Comparison of ENCODE assay signal across 16 cellular contexts in genomic region chr16:47047804-47048203, GRCh38.
DNase-seq lines count a peak whose midpoint lies in the region; ATAC-seq, FAIRE-seq and TF ChIP-seq lines count a peak whose summit lies in the region.
"Had no signal": no experiment of that assay in that cellular context is flagged by ENCODE, and none has a peak within 500 bp of the region (broad histone marks: within the 10 kb centered on the region; RNA-seq: fewer than 3 reads in every experiment).

No MANE protein-coding gene starts in this region.

- H2AK5ac ChIP-seq in H9 (ENCODE audit: insufficient read length, low read length) = no peak overlapping the region

- no peak overlapping the region for H2BK5ac ChIP-seq in H9 (ENCODE audit: insufficient read length, low read length)

- H2AFZ ChIP-seq in GM12878 (ENCODE audit: control insufficient read depth, low read depth, low read length) (peak overlapping the region; percentile 25), H9 (ENCODE audit: low read length) (no peak overlapping the region)
- H2AFZ ChIP-seq: GM23248 had no signal

- peaks cover 46% of the 10 kb centered on the region for H3K4me1 Mint-ChIP-seq in stimulated activated memory B cell treated with anti-CD40 and anti-IgM and Interleukin-4, amounts not matched to agents 10 μg/mL and 1 μg/mL and 100 μg/mL, for 72 hours
- H3K4me1 Mint-ChIP-seq in H9 = peaks cover 9 to 15% of the 10 kb centered on the region in 2 experiments
- peaks cover 13% of the 10 kb centered on the region for H3K4me1 Mint-ChIP-seq in activated T-helper 1 cell treated with anti-CD3 and anti-CD28 coated beads, Interleukin-12 subunit alpha, Interleukin-12 subunit beta, Interleukin-2, Interleukin-4 antibody, amounts not matched to agents 30 ng/mL and 10 ng/mL and 1 ng/mL, durations not matched to agents 14 hours and 24 hours and 36 hours (ENCODE audit: low read depth)

- H2BK20ac ChIP-seq in H9 (ENCODE audit: low read depth, low read length, poor library complexity, severe bottlenecking) = no peak overlapping the region

- H3K79me2 ChIP-seq in DOHH2 (ENCODE audit: control insufficient read depth, low read length) (no peaks in the 10 kb centered on the region), GM12878 (ENCODE audit: control insufficient read depth, insufficient read depth, low read length) (no peaks in the 10 kb centered on the region), H9 (ENCODE audit: insufficient read depth, low read length) (no peaks in the 10 kb centered on the region)

- no peak overlapping the region for H3T11ph ChIP-seq in H9 (ENCODE audit: low read length)

- no peak overlapping the region for H3K4ac ChIP-seq in H9 (ENCODE audit: low read depth, low read length)

- 61% methylated on average over 3 of the region's 3 CpGs for WGBS in GM12878 (ENCODE audit: insufficient coverage, insufficient replicate concordance, low lambda C conversion rate, missing lambda C conversion rate)
- WGBS in H9 (ENCODE audit: extremely low coverage, insufficient read length, low lambda C conversion rate) = no CpG with 5 or more reads among the region's 3 CpGs

- RAD21 ChIA-PET in GM12878 (lab: Charles Lee; ENCODE audit: unreplicated experiment) = interaction anchor here (0.5 to 2.7 kb wide), 18 partner anchors 9 to 1117 kb away, joined by 3 to 52 read pairs (median 5); partner anchors contain the start of gene NETO2

- TF ChIP-seq POLR2A in GM12878 (IDR thresholded peaks at IDR 0.05; ENCODE audit: low read depth, low read length) = no peak

- in situ Hi-C loops in GM12878 (cut with MboI) = no loop called here

- H3K56ac ChIP-seq in H9 (ENCODE audit: insufficient read length, low read depth, low read length) = no peak overlapping the region

- no peaks in the 10 kb centered on the region for H3K23me2 ChIP-seq in H9 (ENCODE audit: insufficient read length, low read depth, low read length, poor library complexity, severe bottlenecking)

- peak; percentile 24 for DNase-seq in H7
- DNase-seq in GM12878 (ENCODE audit: low read depth, low spot score) = no peak
- DNase-seq in H9 = no peak
- no peak for DNase-seq in activated T-helper 1 cell treated with anti-CD3 and anti-CD28 coated beads, Interleukin-12 subunit alpha, Interleukin-12 subunit beta, Interleukin-2, Interleukin-4 antibody, amounts not matched to agents 30 ng/mL and 10 ng/mL and 1 ng/mL, durations not matched to agents 14 hours and 24 hours and 36 hours (ENCODE audit: low spot score)
- DNase-seq: 8988T; ACHN; Calu3; CD4-positive, CD25-positive, alpha-beta regulatory T cell; DMS 273 treated with DMSO at 0.1 percent for 48 hours; GM23248 had no signal

- H3K9me3 ChIP-seq in DOHH2 (ENCODE audit: control insufficient read depth, insufficient read depth, low read length) (no peaks in the 10 kb centered on the region), GM12878 (replicated peaks; ENCODE audit: control insufficient read depth, insufficient read depth, low read length) (no peaks in the 10 kb centered on the region), H9 (ENCODE audit: control insufficient read depth, low read depth, low read length) (no peaks in the 10 kb centered on the region)
- H3K9me3 ChIP-seq: BLaER1 treated with 17β-estradiol and CSF1 and Interleukin-3, amounts not matched to agents 10 nM and 100 nM; HAP-1 had no signal

- no peak overlapping the region for H2BK12ac ChIP-seq in H9 (ENCODE audit: insufficient read length, low read depth, low read length)

- H3K14ac ChIP-seq in H9 (ENCODE audit: insufficient read depth, low read length) = no peak overlapping the region

- intact Hi-C loops in GM12878 (cut with micrococcal nuclease; ENCODE audit: unreplicated experiment) = loop anchor here (2.0 kb wide), 1 partner anchor 25 kb away; no protein-coding TSS in a partner anchor
- intact Hi-C loops in activated T-helper 1 cell treated with anti-CD3 and anti-CD28 coated beads, Interleukin-12 subunit alpha, Interleukin-12 subunit beta, Interleukin-2, Interleukin-4 antibody, amounts not matched to agents 30 ng/mL and 10 ng/mL and 1 ng/mL, durations not matched to agents 14 hours and 24 hours and 36 hours (cut with micrococcal nuclease) = no loop called here

- H3F3A ChIP-seq in DOHH2 (ENCODE audit: control insufficient read depth, insufficient read depth) = peaks cover 2% of the 10 kb centered on the region; the same call in 1 of the 2 replicates

- no peak overlapping the region for H4K8ac ChIP-seq in H9 (replicated peaks; ENCODE audit: insufficient read length, low read depth, low read length)

- no TSS peak for BruUV-seq in GM12878 (replicated peaks; lab: Mats Ljungman, UMichigan)

- ATAC-seq in GM12878 = peak; percentile 7; the same call in 2 of the 3 replicates
- no peak for ATAC-seq in stimulated activated memory B cell treated with anti-CD40 and anti-IgM and Interleukin-4, amounts not matched to agents 10 μg/mL and 1 μg/mL and 100 μg/mL, for 72 hours
- ATAC-seq in SK-N-SH treated with all-trans-retinoic acid at 6 μM for 48 hours = no peak

- TF ChIP-seq EP300 in GM12878 (IDR thresholded peaks at IDR 0.05; ENCODE audit: borderline replicate concordance in 1 of 2, control insufficient read depth in 1 of 2, low read depth in 2 of 2, low read length in 2 of 2) = no peak

- FAIRE-seq in GM12878 (lab: Jason Lieb, UNC) = peak; percentile 41

- CTCF ChIA-PET in GM12878 (lab: Yijun Ruan, JAX) = interaction anchor here (0.9 to 3.5 kb wide), 16 partner anchors 10 to 1117 kb away, joined by 3 to 39 read pairs (median 5); partner anchors contain the start of gene NETO2

- H3K9me3 Mint-ChIP-seq in stimulated activated memory B cell treated with anti-CD40 and anti-IgM and Interleukin-4, amounts not matched to agents 10 μg/mL and 1 μg/mL and 100 μg/mL, for 72 hours = no peaks in the 10 kb centered on the region
- no peaks in the 10 kb centered on the region for H3K9me3 Mint-ChIP-seq in H9
- H3K9me3 Mint-ChIP-seq in activated T-helper 1 cell treated with anti-CD3 and anti-CD28 coated beads, Interleukin-12 subunit alpha, Interleukin-12 subunit beta, Interleukin-2, Interleukin-4 antibody, amounts not matched to agents 30 ng/mL and 10 ng/mL and 1 ng/mL, durations not matched to agents 14 hours and 24 hours and 36 hours = no peaks in the 10 kb centered on the region
- H3K9me3 Mint-ChIP-seq: CD4-positive, CD25-positive, alpha-beta regulatory T cell; IgD-negative memory B cell had no signal

- H3K18ac ChIP-seq in H9 (ENCODE audit: insufficient read length, low read depth, low read length) = no peak overlapping the region

- H2BK15ac ChIP-seq in H9 (ENCODE audit: low read depth, low read length) = no peak overlapping the region

- H3K27me3 Mint-ChIP-seq in stimulated activated memory B cell treated with anti-CD40 and anti-IgM and Interleukin-4, amounts not matched to agents 10 μg/mL and 1 μg/mL and 100 μg/mL, for 72 hours = no peaks in the 10 kb centered on the region
- no peaks in the 10 kb centered on the region; the same call in 1 of the 2 replicates for H3K27me3 Mint-ChIP-seq in H9 (ENCODE audit: low read depth)
- no peaks in the 10 kb centered on the region for H3K27me3 Mint-ChIP-seq in activated T-helper 1 cell treated with anti-CD3 and anti-CD28 coated beads, Interleukin-12 subunit alpha, Interleukin-12 subunit beta, Interleukin-2, Interleukin-4 antibody, amounts not matched to agents 30 ng/mL and 10 ng/mL and 1 ng/mL, durations not matched to agents 14 hours and 24 hours and 36 hours (ENCODE audit: insufficient read depth)
- H3K27me3 Mint-ChIP-seq: CD4-positive, CD25-positive, alpha-beta regulatory T cell had no signal

- SMC1A ChIA-PET in GM12878 (lab: Charles Lee; ENCODE audit: uncharacterized antibody, unreplicated experiment) = interaction anchor here (0.8 to 4.3 kb wide), 17 partner anchors 9 to 1008 kb away, joined by 3 to 42 read pairs (median 5); no protein-coding TSS in a partner anchor

- no peak overlapping the region for H3K4me3 Mint-ChIP-seq in stimulated activated memory B cell treated with anti-CD40 and anti-IgM and Interleukin-4, amounts not matched to agents 10 μg/mL and 1 μg/mL and 100 μg/mL, for 72 hours
- H3K4me3 Mint-ChIP-seq in H9 = no peak overlapping the region
- H3K4me3 Mint-ChIP-seq in activated T-helper 1 cell treated with anti-CD3 and anti-CD28 coated beads, Interleukin-12 subunit alpha, Interleukin-12 subunit beta, Interleukin-2, Interleukin-4 antibody, amounts not matched to agents 30 ng/mL and 10 ng/mL and 1 ng/mL, durations not matched to agents 14 hours and 24 hours and 36 hours = no peak overlapping the region
- H3K4me3 Mint-ChIP-seq: CD4-positive, CD25-positive, alpha-beta regulatory T cell had no signal

- no peaks in the 10 kb centered on the region for H3K36me3 Mint-ChIP-seq in stimulated activated memory B cell treated with anti-CD40 and anti-IgM and Interleukin-4, amounts not matched to agents 10 μg/mL and 1 μg/mL and 100 μg/mL, for 72 hours
- H3K36me3 Mint-ChIP-seq in H9 (ENCODE audit: insufficient read depth in 1 of 3, low read depth in 3 of 3) = no peaks in the 10 kb centered on the region
- no peaks in the 10 kb centered on the region for H3K36me3 Mint-ChIP-seq in activated T-helper 1 cell treated with anti-CD3 and anti-CD28 coated beads, Interleukin-12 subunit alpha, Interleukin-12 subunit beta, Interleukin-2, Interleukin-4 antibody, amounts not matched to agents 30 ng/mL and 10 ng/mL and 1 ng/mL, durations not matched to agents 14 hours and 24 hours and 36 hours (ENCODE audit: low read depth)
- H3K36me3 Mint-ChIP-seq: CD4-positive, CD25-positive, alpha-beta regulatory T cell; IgD-negative memory B cell had no signal

- H3K4me2 ChIP-seq in DOHH2 (ENCODE audit: low read length) (peak overlapping the region; percentile 65), GM12878 (ENCODE audit: control insufficient read depth, insufficient read depth) (peak overlapping the region; percentile 52), H9 (ENCODE audit: insufficient read depth, insufficient read length, low read length) (no peak overlapping the region)

- no peak overlapping the region for H2BK120ac ChIP-seq in H9 (ENCODE audit: low read depth, low read length, poor library complexity, severe bottlenecking)

- TF ChIP-seq CTCF in DOHH2 (IDR thresholded peaks at IDR 0.05; ENCODE audit: low read depth, low read length, poor library complexity, severe bottlenecking) (no peak), GM12878 (IDR thresholded peaks at IDR 0.05 in 2 of 3, conservative IDR thresholded peaks at IDR 0.05 in 1 of 3; ENCODE audit: control insufficient read depth in 2 of 3, extremely low read depth in 1 of 3, insufficient read depth in 1 of 3, low read depth in 3 of 3, low read length in 3 of 3) (no peak), H9 (conservative IDR thresholded peaks at IDR 0.05) (no peak)

- no peaks in the 10 kb centered on the region for H3K79me1 ChIP-seq in H9 (ENCODE audit: insufficient read depth, low read depth, low read length, poor library complexity, severe bottlenecking)

- H3K27me3 ChIP-seq in DOHH2 (ENCODE audit: control insufficient read depth, low read length) (no peaks in the 10 kb centered on the region), H7 (ENCODE audit: control insufficient read depth, insufficient read depth, low read length) (no peaks in the 10 kb centered on the region), GM12878 (replicated peaks in 1 of 2; ENCODE audit: control insufficient read depth in 2 of 2, insufficient read depth in 2 of 2, low read length in 1 of 2) (no peaks in the 10 kb centered on the region), H9 (ENCODE audit: insufficient read depth, low read length) (no peaks in the 10 kb centered on the region)
- H3K27me3 ChIP-seq: BLaER1 treated with 17β-estradiol and CSF1 and Interleukin-3, amounts not matched to agents 10 nM and 100 nM had no signal

- H4K20me1 ChIP-seq in DOHH2 (ENCODE audit: control insufficient read depth, insufficient read depth, low read depth, low read length) (no peaks in the 10 kb centered on the region), GM12878 (ENCODE audit: control insufficient read depth, insufficient read depth) (no peaks in the 10 kb centered on the region), H9 (ENCODE audit: control insufficient read depth, insufficient read depth, insufficient read length) (no peaks in the 10 kb centered on the region)
- H4K20me1 ChIP-seq: BLaER1 treated with 17β-estradiol and CSF1 and Interleukin-3, amounts not matched to agents 10 nM and 100 nM had no signal

- no peak overlapping the region for H3K27ac ChIP-seq in DOHH2 (ENCODE audit: low read depth, low read length)
- H3K27ac ChIP-seq in GM12878 (ENCODE audit: control insufficient read depth, insufficient read depth) = peak overlapping the region; percentile 71
- no peak overlapping the region for H3K27ac ChIP-seq in H9 (ENCODE audit: insufficient read length, low read depth, low read length)
- H3K27ac ChIP-seq: BLaER1 treated with 17β-estradiol and CSF1 and Interleukin-3, amounts not matched to agents 10 nM and 100 nM; GM23248 had no signal

- no peak overlapping the region for H3K23ac ChIP-seq in H9 (ENCODE audit: insufficient read length, low read depth, low read length)

- no peaks in the 10 kb centered on the region for H3K9me2 ChIP-seq in DOHH2 (replicated peaks; ENCODE audit: control insufficient read depth, low read length)

- H3K27ac Mint-ChIP-seq in stimulated activated memory B cell treated with anti-CD40 and anti-IgM and Interleukin-4, amounts not matched to agents 10 μg/mL and 1 μg/mL and 100 μg/mL, for 72 hours = peak overlapping the region; percentile 45
- no peak overlapping the region for H3K27ac Mint-ChIP-seq in H9
- no peak overlapping the region for H3K27ac Mint-ChIP-seq in activated T-helper 1 cell treated with anti-CD3 and anti-CD28 coated beads, Interleukin-12 subunit alpha, Interleukin-12 subunit beta, Interleukin-2, Interleukin-4 antibody, amounts not matched to agents 30 ng/mL and 10 ng/mL and 1 ng/mL, durations not matched to agents 14 hours and 24 hours and 36 hours
- H3K27ac Mint-ChIP-seq: CD4-positive, CD25-positive, alpha-beta regulatory T cell had no signal

- H3K9ac ChIP-seq in GM12878 (ENCODE audit: control insufficient read depth, insufficient read depth, low read length) = no peak overlapping the region
- no peak overlapping the region for H3K9ac ChIP-seq in H9 (ENCODE audit: extremely low read depth, insufficient read length, low read length)
- H3K9ac ChIP-seq: BLaER1 treated with 17β-estradiol and CSF1 and Interleukin-3, amounts not matched to agents 10 nM and 100 nM; GM23248 had no signal

- no peak for TF ChIP-seq RAD21 in GM12878 (IDR thresholded peaks at IDR 0.05; ENCODE audit: insufficient read depth, low read depth, low read length)

- no peak overlapping the region for H4K5ac ChIP-seq in H9 (ENCODE audit: insufficient read length, low read depth, low read length)

- H3K4me3 ChIP-seq in DOHH2 (ENCODE audit: low read length) (no peak overlapping the region), H7 (ENCODE audit: insufficient read depth, low read depth, low read length) (no peak overlapping the region), GM12878 (no peak overlapping the region)
- H3K4me3 ChIP-seq: BLaER1 treated with 17β-estradiol and CSF1 and Interleukin-3, amounts not matched to agents 10 nM and 100 nM; GM23248; HAP-1 had no signal

- POLR2A ChIA-PET in GM12878 (lab: Charles Lee) = interaction anchor here (0.6 to 1.4 kb wide), 6 partner anchors 8 to 1564 kb away, joined by 3 to 7 read pairs (median 4); partner anchors contain the start of gene NETO2

- no peaks in the 10 kb centered on the region for H3K36me3 ChIP-seq in DOHH2 (ENCODE audit: control insufficient read depth, low read length)
- H3K36me3 ChIP-seq in H7 (replicated peaks; ENCODE audit: control insufficient read depth, insufficient read depth, low read length) = no peaks in the 10 kb centered on the region
- no peaks in the 10 kb centered on the region for H3K36me3 ChIP-seq in GM12878 (ENCODE audit: control insufficient read depth in 2 of 2, insufficient read depth in 2 of 2, low read length in 1 of 2)
- H3K36me3 ChIP-seq: BLaER1 treated with 17β-estradiol and CSF1 and Interleukin-3, amounts not matched to agents 10 nM and 100 nM; HAP-1 had no signal

- no peak overlapping the region for H4K91ac ChIP-seq in H9 (ENCODE audit: insufficient read length, low read depth, low read length)

- H3K4me1 ChIP-seq in DOHH2 (ENCODE audit: control insufficient read depth, low read length) (peaks cover 31% of the 10 kb centered on the region), GM12878 (ENCODE audit: control insufficient read depth, insufficient read depth, low read length) (peaks cover 22% of the 10 kb centered on the region), H9 (ENCODE audit: insufficient read depth, low read length) (no peaks in the 10 kb centered on the region; the same call in 1 of the 2 replicates)
- H3K4me1 ChIP-seq: HAP-1 had no signal
